ENCODE assay signal across 15 cellular contexts in genomic region chr10:89156161-89156560, GRCh38. TPM values are rescaled to one million over a fixed set of nuclear protein-coding genes. Genes with fewer than 3 reads are reported as not detected.
"Had no signal": no experiment of that assay in that cellular context is flagged by ENCODE, and none has a peak within 500 bp of the region (broad histone marks: within the 10 kb centered on the region; RNA-seq: fewer than 3 reads in every experiment).

No MANE protein-coding gene starts in this region.

- H3K27ac Mint-ChIP-seq: activated CD4-positive, alpha-beta T cell treated with anti-CD3 and anti-CD28 coated beads, Interleukin-2, amount 10 ng/mL, durations not matched to agents 24 days and 14 days; activated CD8-positive, alpha-beta T cell treated with anti-CD3 and anti-CD28 coated beads, Interleukin-2, amount 10 ng/mL, durations not matched to agents 7 days and 5 days; effector memory CD8-positive, alpha-beta T cell; mesothelial cell of epicardium; neural progenitor cell had no signal

- H3K4me3 Mint-ChIP-seq: activated CD4-positive, alpha-beta T cell treated with anti-CD3 and anti-CD28 coated beads, Interleukin-2, amount 10 ng/mL, durations not matched to agents 24 days and 14 days; activated CD8-positive, alpha-beta T cell treated with anti-CD3 and anti-CD28 coated beads, Interleukin-2, amount 10 ng/mL, durations not matched to agents 7 days and 5 days; effector memory CD8-positive, alpha-beta T cell; mesothelial cell of epicardium; neural progenitor cell had no signal

- H3K4me1 ChIP-seq: neural progenitor cell had no signal

- ATAC-seq: activated CD8-positive, alpha-beta T cell treated with anti-CD3 and anti-CD28 coated beads, Interleukin-2, amount 10 ng/mL, durations not matched to agents 7 days and 5 days; effector memory CD8-positive, alpha-beta T cell; sciatic nerve had no signal

- H3K36me3 Mint-ChIP-seq: mesothelial cell of epicardium, neural progenitor cell had no signal

- H3K9ac ChIP-seq: neural progenitor cell had no signal

- H3K4me2 ChIP-seq: neural progenitor cell had no signal

- H3K9me3 Mint-ChIP-seq: activated CD4-positive, alpha-beta T cell treated with anti-CD3 and anti-CD28 coated beads, Interleukin-2, amount 10 ng/mL, durations not matched to agents 24 days and 14 days; effector memory CD8-positive, alpha-beta T cell; mesothelial cell of epicardium; neural progenitor cell had no signal

- H3K27ac ChIP-seq: neural progenitor cell, ovary, spleen had no signal

- H2AFZ ChIP-seq: neural progenitor cell had no signal

- H3K4me3 ChIP-seq: neural progenitor cell, ovary, spleen had no signal

- DNase-seq: activated CD4-positive, alpha-beta T cell treated with anti-CD3 and anti-CD28 coated beads, Interleukin-2, amount 10 ng/mL, durations not matched to agents 24 days and 14 days; activated CD4-positive, CD25-positive, alpha-beta regulatory T cell; activated CD8-positive, alpha-beta memory T cell treated with anti-CD3 and anti-CD28 coated beads, Interleukin-2, amount 50 U/mL, for 48 hours; activated CD8-positive, alpha-beta T cell treated with anti-CD3 and anti-CD28 coated beads, Interleukin-2, amount 10 ng/mL, durations not matched to agents 7 days and 5 days; activated gamma-delta T cell treated with Interleukin-2 at 50 U/mL for 16 hours; anterior cingulate cortex; effector memory CD8-positive, alpha-beta T cell; foreskin melanocyte; head of caudate nucleus; ovary; spleen had no signal

- H3K27me3 ChIP-seq: neural progenitor cell, ovary, spleen had no signal

RNA-seq across cellular contexts. Expression of gene CH25H, which starts 51.0 kb away (rescaled TPM):
- total RNA-seq: activated CD4-positive, alpha-beta T cell treated with anti-CD3 and anti-CD28 coated beads, Interleukin-2, amount 10 ng/mL, durations not matched to agents 24 days and 14 days; activated CD8-positive, alpha-beta T cell treated with anti-CD3 and anti-CD28 coated beads, Interleukin-2, amount 10 ng/mL, durations not matched to agents 7 days and 5 days; mesothelial cell of epicardium; T-helper 2 cell treated with Interferon-gamma antibody and Interleukin-4, amounts not matched to agents 100 ng/mL and 5 ng/mL, for 36 hours had no signal
